ENCODE assay signal across 8 cellular contexts in genomic region chr11:63915961-63916836, GRCh38. TPM values are rescaled to one million over a fixed set of nuclear protein-coding genes. Genes with fewer than 3 reads are reported as not detected.
A peak's percentile ranks its signal among the peaks of the same experiment; 100 is the strongest.
DNase-seq lines count a peak whose midpoint lies in the region; TF ChIP-seq lines count a peak whose summit lies in the region.

No MANE protein-coding gene starts in this region.

- H2BK120ac ChIP-seq in mesendoderm (ENCODE audit: low read depth, low read length), result no peak overlapping the region

- H3K56ac ChIP-seq in mesendoderm (ENCODE audit: low read length), result peak overlapping the region; percentile 99

- H3K27me3 ChIP-seq in colonic mucosa (no peaks in the 10 kb centered on the region), mesendoderm (ENCODE audit: insufficient read depth, low read length, poor library complexity) (no peaks in the 10 kb centered on the region), transverse colon (no peaks in the 10 kb centered on the region)

- DNase-seq in DMS79 treated with DMSO at 0.1 percent for 48 hours (lab: John Stamatoyannopoulos, UW), result peak; percentile 47
- peak; percentile 90 for DNase-seq in HuH-7.5 (ENCODE audit: low spot score)
- DNase-seq in SK-N-MC (ENCODE audit: low read depth, low spot score), result no peak
- DNase-seq in colonic mucosa, result peak; percentile 78
- peak; percentile 93 for DNase-seq in mesendoderm
- DNase-seq in transverse colon, result peak; percentile 61
- no peak for DNase-seq in foreskin melanocyte
- DNase-seq in SW 1271 (lab: John Stamatoyannopoulos, UW), result no peak

- H4K8ac ChIP-seq in mesendoderm (ENCODE audit: low read depth, low read length), result peak overlapping the region; percentile 29

- H2BK5ac ChIP-seq in mesendoderm (ENCODE audit: low read length), result peak overlapping the region; percentile 78

- H3K4me2 ChIP-seq in mesendoderm (ENCODE audit: low read length), result peak overlapping the region; percentile 100

- peak overlapping the region; percentile 88 for H3K4ac ChIP-seq in mesendoderm (ENCODE audit: low read depth, low read length)

- TF ChIP-seq CTCF in colonic mucosa (IDR thresholded peaks at IDR 0.05) (peak; percentile 41), transverse colon (IDR thresholded peaks at IDR 0.05) (peak; percentile 52 to 61 (median 55))

- H3K23ac ChIP-seq in mesendoderm (ENCODE audit: low read length), result peak overlapping the region; percentile 97

- H4K5ac ChIP-seq in mesendoderm (ENCODE audit: low read length), result no peak overlapping the region

- peaks cover 19% of the 10 kb centered on the region for H3K79me2 ChIP-seq in mesendoderm (ENCODE audit: control insufficient read depth, insufficient read depth, low read length)

- peak overlapping the region; percentile 98 for H2AK5ac ChIP-seq in mesendoderm (ENCODE audit: low read length)

- H2BK15ac ChIP-seq in mesendoderm (replicated peaks; ENCODE audit: low read depth), result no peak overlapping the region

- H3K18ac ChIP-seq in mesendoderm (ENCODE audit: low read length), result peak overlapping the region; percentile 94

- peaks cover 11% of the 10 kb centered on the region for H3K79me1 ChIP-seq in mesendoderm (ENCODE audit: low read length)

- H3K4me1 ChIP-seq in colonic mucosa (peaks cover 35% of the 10 kb centered on the region), mesendoderm (ENCODE audit: control insufficient read depth, low read depth, low read length) (peaks cover 15% of the 10 kb centered on the region), transverse colon (peaks cover 42 to 52% (median 49%) of the 10 kb centered on the region in 4 donors)

- no peaks in the 10 kb centered on the region; the same call in 1 of the 2 replicates for H3K36me3 ChIP-seq in SK-N-MC (ENCODE audit: insufficient read depth, low read length)
- no peaks in the 10 kb centered on the region for H3K36me3 ChIP-seq in colonic mucosa
- peaks cover 11% of the 10 kb centered on the region for H3K36me3 ChIP-seq in mesendoderm (ENCODE audit: control insufficient read depth, insufficient read depth, low read length)
- no peaks in the 10 kb centered on the region for H3K36me3 ChIP-seq in transverse colon

- TF ChIP-seq POLR2A in transverse colon (IDR thresholded peaks at IDR 0.05), result no peak

- H3K9me3 ChIP-seq in SK-N-MC (ENCODE audit: low read depth, low read length) (no peaks in the 10 kb centered on the region), colonic mucosa (no peaks in the 10 kb centered on the region), transverse colon (no peaks in the 10 kb centered on the region)

- in situ Hi-C loops in transverse colon (cut with MboI; ENCODE audit: low pct_ligation_motif_present in 1 of 4, low pct_unique_long_range_greater_than_20kb in 1 of 4, low sequenced_read_pairs in 3 of 4), result no loop called here

- H3K27ac ChIP-seq in SK-N-MC (no peak overlapping the region), colonic mucosa (no peak overlapping the region), mesendoderm (ENCODE audit: low read depth, low read length) (peak overlapping the region; percentile 93), transverse colon (peak overlapping the region in 2 of 4 donors; percentile 28 to 86)

- intact Hi-C loops in colonic mucosa (cut with DNase I), result no loop called here
- intact Hi-C loops in transverse colon (cut with DNase I; ENCODE audit: low total_unique reads), result no loop called here

- peak overlapping the region; percentile 64 for H3K9ac ChIP-seq in SK-N-MC (ENCODE audit: insufficient read length)
- peak overlapping the region; percentile 34 to 58 for H3K9ac ChIP-seq in colonic mucosa (ENCODE audit: low read depth in 2 of 2, low read length in 2 of 2)
- peak overlapping the region; percentile 97 for H3K9ac ChIP-seq in mesendoderm (ENCODE audit: low read length)

- no CpG with 5 or more reads among the region's 56 CpGs for WGBS in mesendoderm (ENCODE audit: extremely low coverage, insufficient coverage, low lambda C conversion rate)
- 8% methylated on average over 22 of the region's 56 CpGs; no CpG with 5 or more reads in 1 of the 2 donors for WGBS in transverse colon (ENCODE audit: low coverage in 1 of 2), 2 donors

- no peak for TF ChIP-seq EP300 in transverse colon (IDR thresholded peaks at IDR 0.05; ENCODE audit: low read depth)

- peak overlapping the region; percentile 86 for H3K4me3 ChIP-seq in SK-N-MC
- H3K4me3 ChIP-seq in colonic mucosa, result peak overlapping the region; percentile 50
- H3K4me3 ChIP-seq in mesendoderm (ENCODE audit: low read length), result peak overlapping the region; percentile 95
- peak overlapping the region; percentile 34 to 56 (median 41) for H3K4me3 ChIP-seq in transverse colon

RNA-seq across cellular contexts. Expression of gene RCOR2, which starts 0.8 kb away (rescaled TPM):
- total RNA-seq in colonic mucosa (1 to 10 TPM; 4.8 to 5.2 TPM), transverse colon (under 1 TPM in 2 of 4 donors, not detected in 2; 0.64 to 0.82 TPM)
- 35.7 TPM for polyA plus RNA-seq in mesendoderm (2013, experiment 1 of 2)
- polyA plus RNA-seq in mesendoderm (2013, experiment 2 of 2), result 36.5 TPM

RNA-seq across cellular contexts. Expression of gene NAA40, which starts 22.6 kb away (rescaled TPM):
- 10 to 100 TPM; 20.5 to 32.9 TPM for total RNA-seq in colonic mucosa
- 20.3 TPM for polyA plus RNA-seq in mesendoderm (2013, experiment 1 of 2)
- 19.6 TPM for polyA plus RNA-seq in mesendoderm (2013, experiment 2 of 2)
- 10 to 100 TPM; 25.8 to 36.6 (median 34.3) TPM for total RNA-seq in transverse colon

RNA-seq across cellular contexts. Expression of gene COX8A, which starts 58.2 kb away (rescaled TPM):
- total RNA-seq in colonic mucosa (100 to 1,000 TPM; 647 to 875 TPM), transverse colon (1,000 to 10,000 TPM in 2 of 4 donors, 100 to 1,000 TPM in 2; 471 to 1,475 (median 1,057) TPM)
- 485 TPM for polyA plus RNA-seq in mesendoderm (2013, experiment 1 of 2)
- 460 TPM for polyA plus RNA-seq in mesendoderm (2013, experiment 2 of 2)

Comparison
In these comparisons a context has a peak if more than half of its experiments do, and no peak if none do; other contexts are left out.
1. DNase-seq: peak in DMS79 treated with DMSO at 0.1 percent for 48 hours (single experiment), HuH-7.5 (single experiment), colonic mucosa (single experiment), mesendoderm (single experiment) and transverse colon (single experiment); none in SK-N-MC (single experiment), foreskin melanocyte (single experiment) and SW 1271 (0 of 2).
2. H3K4me3 ChIP-seq: peak in every context shown above with its lines; median percentile 95 in mesendoderm; 86 in SK-N-MC; 50 in colonic mucosa; 41 in transverse colon.
3. H3K9ac ChIP-seq: peak in every context shown above with its lines; median percentile 97 in mesendoderm; 64 in SK-N-MC; 46 in colonic mucosa.